Comparison of ENCODE assay signal across 1 cellular context in genomic region chr9:136843801-136844740, GRCh38.
A peak's percentile ranks its signal among the peaks of the same experiment; 100 is the strongest.
TF ChIP-seq lines count a peak whose summit lies in the region.

No MANE protein-coding gene starts in this region.

TF ChIP-seq in IMR-90, 13 proteins besides CTCF, POLR2A, EP300 and RAD21:
- peak; percentile 15; the same call in 1 of the 2 replicates for TF ChIP-seq MAZ (IDR thresholded peaks at IDR 0.05; ENCODE audit: borderline replicate concordance, low read depth, low read length)
